ENCODE assay signal across 15 cellular contexts in genomic region chr5:172276214-172276613, GRCh38. TPM values are rescaled to one million over a fixed set of nuclear protein-coding genes. Genes with fewer than 3 reads are reported as not detected.
DNase-seq lines count a peak whose midpoint lies in the region; ATAC-seq, FAIRE-seq and TF ChIP-seq lines count a peak whose summit lies in the region.
"Had no signal": no experiment of that assay in that cellular context is flagged by ENCODE, and none has a peak within 500 bp of the region (broad histone marks: within the 10 kb centered on the region; RNA-seq: fewer than 3 reads in every experiment).

No MANE protein-coding gene starts in this region.

- H3K4me3 ChIP-seq in astrocyte of the spinal cord (ENCODE audit: low read depth, low read length) (no peak overlapping the region), keratinocyte (ENCODE audit: control insufficient read depth in 2 of 3, extremely low read depth in 1 of 3, insufficient read depth in 2 of 3, low read depth in 1 of 3, low read length in 3 of 3) (no peak overlapping the region), mucosa of descending colon (no peak overlapping the region)
- H3K4me3 ChIP-seq: stomach had no signal

- peak; percentile 87 for DNase-seq in DMS53 (lab: John Stamatoyannopoulos, UW)
- DNase-seq in LHCN-M2 (ENCODE audit: low read depth) = peak; percentile 80
- DNase-seq in astrocyte of the spinal cord (ENCODE audit: low read depth, low spot score) = peak; percentile 14
- DNase-seq in keratinocyte (ENCODE audit: low read depth, low spot score) = no peak
- DNase-seq in middle frontal gyrus (ENCODE audit: extremely low spot score, low spot score) = no peak
- DNase-seq in mucosa of descending colon = no peak
- DNase-seq in activated CD4-positive, alpha-beta T cell treated with anti-CD3 and anti-CD28 coated beads for 4 hours = no peak
- DNase-seq: GDM1; immature natural killer cell; NCI-H1436 treated with DMSO at 0.1 percent for 48 hours; NK-92 treated with Interleukin-12 subunit alpha and Interleukin-12 subunit beta, amount 100 ng/mL, for 24 hours; retina; stomach had no signal

- H3K4me2 ChIP-seq in keratinocyte (ENCODE audit: control insufficient read depth, extremely low read depth, insufficient read depth, low read depth, low read length) = no peak overlapping the region

- H3K79me2 ChIP-seq in keratinocyte (ENCODE audit: control insufficient read depth, insufficient read depth, low read length) = peaks cover 85% of the 10 kb centered on the region

- peaks cover 20% of the 10 kb centered on the region for H3K4me1 ChIP-seq in keratinocyte (ENCODE audit: control insufficient read depth, extremely low read depth, insufficient read depth, low read length)
- peaks cover 4% of the 10 kb centered on the region for H3K4me1 ChIP-seq in mucosa of descending colon (ENCODE audit: low read depth)

- H3K9me3 ChIP-seq in keratinocyte (ENCODE audit: control insufficient read depth, low read depth, low read length) = no peaks in the 10 kb centered on the region
- no peaks in the 10 kb centered on the region for H3K9me3 ChIP-seq in mucosa of descending colon
- H3K9me3 ChIP-seq: stomach had no signal

- TF ChIP-seq CTCF in astrocyte of the spinal cord (IDR thresholded peaks at IDR 0.05; ENCODE audit: low read depth, low read length) (no peak), keratinocyte (optimal IDR thresholded peaks at IDR 0.05 in 1 of 3, IDR thresholded peaks at IDR 0.05 in 1 of 3, conservative IDR thresholded peaks at IDR 0.05 in 1 of 3; ENCODE audit: extremely low read depth in 1 of 3, insufficient read depth in 2 of 3, low read length in 3 of 3) (no peak), mucosa of descending colon (IDR thresholded peaks at IDR 0.05) (no peak)

- H2AFZ ChIP-seq in keratinocyte (ENCODE audit: control insufficient read depth, low read length) = no peak overlapping the region

- intact Hi-C loops in mucosa of descending colon (cut with DNase I, micrococcal nuclease) = no loop called here

- H3K36me3 ChIP-seq in keratinocyte (ENCODE audit: control insufficient read depth in 2 of 2, extremely low read depth in 1 of 2, insufficient read depth in 2 of 2, low read length in 2 of 2) = peaks cover under 1 to 2% of the 10 kb centered on the region in 2 experiments
- no peaks in the 10 kb centered on the region for H3K36me3 ChIP-seq in mucosa of descending colon (ENCODE audit: low read depth)
- H3K36me3 ChIP-seq: stomach had no signal

- H4K20me1 ChIP-seq in keratinocyte (ENCODE audit: control insufficient read depth, extremely low read depth, insufficient read depth, low read length) = no peaks in the 10 kb centered on the region

- H3K27ac ChIP-seq in keratinocyte (ENCODE audit: control insufficient read depth, insufficient read depth, low read length) = peak overlapping the region; percentile 80

- dilution Hi-C loops in keratinocyte (cut with MboI; ENCODE audit: extremely low pct_ligation_motif_present, low sequenced_read_pairs) = no loop called here

- no peaks in the 10 kb centered on the region for H3K27me3 ChIP-seq in keratinocyte (ENCODE audit: control insufficient read depth, extremely low read depth, insufficient read depth, low read length)
- H3K27me3 ChIP-seq: stomach had no signal

- in situ Hi-C loops in astrocyte of the spinal cord (cut with HindIII; ENCODE audit: low sequenced_read_pairs) = no loop called here

- ATAC-seq in mucosa of descending colon (no peak), GM19351 (IDR thresholded peaks at IDR 0.05; ENCODE audit: unreplicated experiment) (no peak)

- no peak for FAIRE-seq in keratinocyte (lab: Jason Lieb, UNC)
- FAIRE-seq: colon had no signal

- no peak overlapping the region for H3K9ac ChIP-seq in keratinocyte (ENCODE audit: control insufficient read depth, extremely low read depth, insufficient read depth, low read length)

- H3K9me1 ChIP-seq in keratinocyte (ENCODE audit: control insufficient read depth, extremely low read depth, insufficient read depth, low read length) = no peaks in the 10 kb centered on the region

RNA-seq across cellular contexts. Expression of gene UBTD2, which starts 7.3 kb away (rescaled TPM):
- total RNA-seq in LHCN-M2 (2014; rRNA removed) = 17.6 and 26.1 TPM in 2 replicates
- 12.1 TPM for polyA plus RNA-seq in LHCN-M2 (2012)
- 9.0 to 16.2 TPM (median 13.2 TPM) in 3 replicates for polyA plus RNA-seq in keratinocyte
- 4.7 TPM for polyA plus RNA-seq in keratinocyte (2011; ENCODE audit: low read depth)
- 9.9 and 18.0 TPM in 2 replicates for polyA plus RNA-seq in keratinocyte (2011; cell fraction: cytosol; rRNA removed)
- 9.9 and 11.6 TPM in 2 replicates for polyA plus RNA-seq in keratinocyte (2011; cell fraction: nucleus; rRNA removed)
- polyA plus RNA-seq in keratinocyte (2012; ENCODE audit: low replicate concordance) = 7.4 and 12.0 TPM in 2 replicates
- 6.5 to 15.1 TPM (median 8.0 TPM) in 3 replicates for polyA minus RNA-seq in keratinocyte
- 6.5 TPM for polyA minus RNA-seq in keratinocyte (2011; cell fraction: cytosol; rRNA and poly(A)+ RNA removed)
- polyA minus RNA-seq in keratinocyte (2011; cell fraction: nucleus; rRNA and poly(A)+ RNA removed) = 4.5 and 9.9 TPM in 2 replicates
- 10 to 100 TPM; 18.3 to 22.2 (median 20.0) TPM for total RNA-seq in mucosa of descending colon

Comparison
In these comparisons a context has a peak if more than half of its experiments do, and no peak if none do; other contexts are left out.
1. DNase-seq: peak in DMS53 (single experiment), LHCN-M2 (single experiment) and astrocyte of the spinal cord (single experiment); none in keratinocyte (single experiment), middle frontal gyrus (single experiment), mucosa of descending colon (0 of 3) and activated CD4-positive, alpha-beta T cell treated with anti-CD3 and anti-CD28 coated beads for 4 hours (0 of 2).